In the genomic region with DNA sequence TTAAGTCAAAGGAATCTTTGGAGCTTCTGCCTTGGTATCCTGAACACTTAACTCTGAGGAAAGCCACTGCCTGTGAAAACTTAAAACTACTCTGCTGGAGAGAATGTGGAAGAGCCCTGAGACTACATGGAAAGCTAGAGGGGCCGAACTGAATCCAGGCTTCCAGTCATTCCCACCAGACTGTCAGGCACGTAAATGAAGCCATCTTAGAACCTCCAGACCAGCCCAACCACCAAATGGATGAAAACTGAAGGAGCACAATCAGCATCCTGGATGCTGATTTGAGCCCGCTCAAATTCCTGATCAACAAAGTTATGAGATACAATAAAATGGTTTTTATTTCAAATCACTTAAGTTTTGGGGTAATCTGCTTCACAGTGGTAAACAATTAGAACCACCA, we compare ENCODE assay signal across 21 cellular contexts. TPM values are rescaled to one million over a fixed set of nuclear protein-coding genes. Genes with fewer than 3 reads are reported as not detected.
DNase-seq lines count a peak whose midpoint lies in the region; ATAC-seq, FAIRE-seq and TF ChIP-seq lines count a peak whose summit lies in the region.
"Had no signal": no experiment of that assay in that cellular context is flagged by ENCODE, and none has a peak within 500 bp of the region (broad histone marks: within the 10 kb centered on the region; RNA-seq: fewer than 3 reads in every experiment).

No MANE protein-coding gene starts in this region.

- no peak for TF ChIP-seq RAD21 in H1 (IDR thresholded peaks at IDR 0.05 in 1 of 2, conservative IDR thresholded peaks at IDR 0.05 in 1 of 2; ENCODE audit: low read depth in 2 of 2, low read length in 2 of 2)

- H4K8ac ChIP-seq in H1 (ENCODE audit: extremely low read depth, insufficient read depth, low read length), result no peak overlapping the region

- no peak overlapping the region for H2BK20ac ChIP-seq in H1 (ENCODE audit: low read length)

- H2BK120ac ChIP-seq in H1 (replicated peaks; ENCODE audit: low read depth, low read length), result no peak overlapping the region

- peaks cover 8 to 89% of the 10 kb centered on the region in 2 experiments for H3K79me2 ChIP-seq in H1 (ENCODE audit: control insufficient read depth in 1 of 2, insufficient read depth in 2 of 2, low read length in 2 of 2)
- peaks cover 100% of the 10 kb centered on the region for H3K79me2 ChIP-seq in neural progenitor cell (ENCODE audit: low read depth)

- H3K36me3 Mint-ChIP-seq in neural progenitor cell, result peaks cover 7% of the 10 kb centered on the region

- H2BK12ac ChIP-seq in H1 (ENCODE audit: low read depth, low read length), result no peak overlapping the region

- CTCF ChIA-PET in H1 (lab: Charles Lee; ENCODE audit: partially characterized antibody), result interaction anchor here (1.1 to 1.4 kb wide), 3 partner anchors 12 to 77 kb away, joined by 3 to 5 read pairs (median 3); no protein-coding TSS in a partner anchor

- no peak overlapping the region for H3K4me3 ChIP-seq in HUES64 (ENCODE audit: low read length)
- no peak overlapping the region for H3K4me3 ChIP-seq in H1 (ENCODE audit: extremely low read depth in 1 of 4, insufficient read depth in 2 of 4, low read depth in 3 of 4, low read length in 4 of 4)
- H3K4me3 ChIP-seq in neural progenitor cell, result no peak overlapping the region
- no peak overlapping the region for H3K4me3 ChIP-seq in uterus
- H3K4me3 ChIP-seq in pancreas, result no peak overlapping the region
- H3K4me3 ChIP-seq: A549, SK-N-MC had no signal

- H3K9ac ChIP-seq in HUES64 (ENCODE audit: low read depth, low read length) (no peak overlapping the region), H1 (replicated peaks in 1 of 4; ENCODE audit: extremely low read depth in 1 of 4, low read depth in 3 of 4, low read length in 3 of 4) (no peak overlapping the region), neural progenitor cell (no peak overlapping the region)

- ATAC-seq in GM18873 (IDR thresholded peaks at IDR 0.05; ENCODE audit: low FRiP score, unreplicated experiment) (no peak), pancreas (no peak)
- ATAC-seq: A549 had no signal

- no peak overlapping the region for H3K14ac ChIP-seq in H1 (ENCODE audit: insufficient read length)

- H3K23me2 ChIP-seq in H1 (ENCODE audit: low read depth, low read length), result no peaks in the 10 kb centered on the region

- TF ChIP-seq POLR2A in GM12892 (IDR thresholded peaks at IDR 0.05; ENCODE audit: low read depth, low read length), result no peak
- TF ChIP-seq POLR2A in H1 (IDR thresholded peaks at IDR 0.05; ENCODE audit: control extremely low read depth in 1 of 2, low read depth in 2 of 2, low read length in 2 of 2), result no peak
- no peak for TF ChIP-seq POLR2A in uterus (IDR thresholded peaks at IDR 0.05)

- H4K91ac ChIP-seq in H1 (replicated peaks; ENCODE audit: insufficient read length, low read length), result no peak overlapping the region

- H4K5ac ChIP-seq in H1 (ENCODE audit: insufficient read length, low read depth, low read length), result no peak overlapping the region

- no peak overlapping the region for H2AFZ ChIP-seq in H1 (ENCODE audit: low read length)
- H2AFZ ChIP-seq in neural progenitor cell (replicated peaks), result no peak overlapping the region

- no peaks in the 10 kb centered on the region for H3K79me1 ChIP-seq in H1 (ENCODE audit: low read depth, low read length)

- POLR2A ChIA-PET in H1 (lab: Charles Lee; ENCODE audit: partially characterized antibody), result interaction anchor here (1.0 kb wide), 1 partner anchor 31 kb away, joined by 5 read pairs; a partner anchor contains a TSS

- TF ChIP-seq CTCF in H1 (IDR thresholded peaks at IDR 0.05; ENCODE audit: control extremely low read depth in 1 of 3, insufficient read depth in 1 of 3, low read depth in 1 of 3, low read length in 3 of 3) (no peak), neural progenitor cell (IDR thresholded peaks at IDR 0.05) (no peak), uterus (IDR thresholded peaks at IDR 0.05) (no peak), pancreas (IDR thresholded peaks at IDR 0.05) (no peak)

- peak overlapping the region; percentile 44 for H3K27ac ChIP-seq in HUES64 (ENCODE audit: low read depth, low read length)
- H3K27ac ChIP-seq in H1 (ENCODE audit: low read depth, low read length), result no peak overlapping the region
- H3K27ac ChIP-seq in neural progenitor cell, result no peak overlapping the region
- no peak overlapping the region for H3K27ac ChIP-seq in uterus
- H3K27ac ChIP-seq in pancreas, result no peak overlapping the region
- H3K27ac ChIP-seq: A549, SK-N-MC had no signal

- H3K27me3 Mint-ChIP-seq in neural progenitor cell (ENCODE audit: insufficient read depth, low read depth), result no peaks in the 10 kb centered on the region
- H3K27me3 Mint-ChIP-seq: CD4-positive, alpha-beta memory T cell had no signal

- H3K4me1 Mint-ChIP-seq in neural progenitor cell, result peaks cover 9% of the 10 kb centered on the region

- no peak for TF ChIP-seq EP300 in H1 (IDR thresholded peaks at IDR 0.05; ENCODE audit: borderline replicate concordance in 1 of 2, low read depth in 2 of 2, low read length in 2 of 2)

- intact Hi-C loops in uterus (cut with DNase I; ENCODE audit: low total_unique reads), result no loop called here
- intact Hi-C loops in pancreas (cut with DNase I), result no loop called here

- H3K27me3 ChIP-seq in HUES64 (ENCODE audit: insufficient read depth, low read length), result no peaks in the 10 kb centered on the region
- no peaks in the 10 kb centered on the region for H3K27me3 ChIP-seq in H1 (replicated peaks in 1 of 4; ENCODE audit: control insufficient read depth in 3 of 4, extremely low read depth in 1 of 4, insufficient read depth in 3 of 4, low read length in 3 of 4)
- H3K27me3 ChIP-seq in neural progenitor cell, result no peaks in the 10 kb centered on the region
- no peaks in the 10 kb centered on the region for H3K27me3 ChIP-seq in uterus
- H3K27me3 ChIP-seq in pancreas, result no peaks in the 10 kb centered on the region

- H3K4me2 ChIP-seq in H1 (ENCODE audit: insufficient read depth in 1 of 2, low read depth in 2 of 2, low read length in 2 of 2) (no peak overlapping the region), neural progenitor cell (no peak overlapping the region)
- H3K4me2 ChIP-seq: A549 had no signal

- H3K4me1 ChIP-seq in HUES64 (ENCODE audit: insufficient read depth, low read length) (peaks cover 12% of the 10 kb centered on the region), H1 (replicated peaks in 1 of 4; ENCODE audit: control insufficient read depth in 3 of 4, insufficient read depth in 4 of 4, low read length in 3 of 4) (peaks cover 0 to 2% (median 0%) of the 10 kb centered on the region in 4 experiments; a peak in 1 of 7 replicates), neural progenitor cell (peaks cover 9% of the 10 kb centered on the region), uterus (no peaks in the 10 kb centered on the region), pancreas (peaks cover 0 to 3% (median 0%) of the 10 kb centered on the region in 3 donors)
- H3K4me1 ChIP-seq: A549 had no signal

- H4K20me1 ChIP-seq in H1 (replicated peaks in 1 of 2; ENCODE audit: control insufficient read depth in 1 of 2, insufficient read depth in 2 of 2, low read length in 2 of 2) (peaks cover 8 to 9% of the 10 kb centered on the region in 2 experiments), neural progenitor cell (ENCODE audit: low read depth) (peaks cover 58% of the 10 kb centered on the region)

- H3F3A ChIP-seq in neural progenitor cell (ENCODE audit: low read depth), result no peaks in the 10 kb centered on the region

- 82% methylated on average over 2 of the region's 3 CpGs for WGBS in HUES64
- WGBS in H1 (ENCODE audit: extremely low coverage in 1 of 2, insufficient coverage in 1 of 2, insufficient read length in 1 of 2, insufficient replicate concordance in 2 of 2, low coverage in 1 of 2, low lambda C conversion rate in 2 of 2, missing lambda C conversion rate in 1 of 2), 2 experiments, result 90% methylated on average over 3 of the region's 3 CpGs; no CpG with 5 or more reads in 1 of the 2 experiments
- 94 to 98% methylated on average over 3 of the region's 3 CpGs for WGBS in pancreas, 2 donors

- no peak overlapping the region for H2AK5ac ChIP-seq in H1 (ENCODE audit: low read depth, low read length)

- H3K36me3 ChIP-seq in HUES64 (ENCODE audit: insufficient read depth, low read length) (peaks cover 6% of the 10 kb centered on the region; the same call in 1 of the 2 replicates), H1 (ENCODE audit: control insufficient read depth in 2 of 4, insufficient read depth in 4 of 4, low read length in 3 of 4) (no peaks in the 10 kb centered on the region; a peak in 1 of 8 replicates), neural progenitor cell (no peaks in the 10 kb centered on the region), uterus (no peaks in the 10 kb centered on the region), pancreas (no peaks in the 10 kb centered on the region)

- DNase-seq in GM12892 (ENCODE audit: insufficient read length) (no peak), H1 (ENCODE audit: low read depth in 1 of 2, low spot score in 2 of 2) (no peak), neural progenitor cell (ENCODE audit: low spot score) (no peak), uterus (no peak), pancreas (no peak), NCI-H2227 treated with DMSO at 0.1 percent for 48 hours (lab: John Stamatoyannopoulos, UW) (no peak)
- DNase-seq: CD4-positive, alpha-beta memory T cell; DMS153; GF-D8; H7; KBM-7; NCI-H1105 treated with DMSO at 0.1 percent for 48 hours; NCI-H1694; NCI-H2081 treated with DMSO at 0.1 percent for 48 hours; NCI-H510A treated with DMSO at 0.1 percent for 48 hours; NCI-H82; SHP77 had no signal

- H3K23ac ChIP-seq in H1 (ENCODE audit: insufficient read length), result no peak overlapping the region

- H3K56ac ChIP-seq in H1 (replicated peaks; ENCODE audit: insufficient read length, low read depth, low read length), result no peak overlapping the region

- no peak overlapping the region for H3K4me3 Mint-ChIP-seq in neural progenitor cell

- no peak overlapping the region for H2BK5ac ChIP-seq in H1 (ENCODE audit: low read depth, low read length)

- peak overlapping the region; percentile 14 for H3K27ac Mint-ChIP-seq in neural progenitor cell

- H3K18ac ChIP-seq in H1 (ENCODE audit: extremely low read depth, low read length), result no peak overlapping the region

- H2BK15ac ChIP-seq in H1 (ENCODE audit: low read length), result no peak overlapping the region

- H3K9me3 ChIP-seq in HUES64 (ENCODE audit: insufficient read depth, low read depth, low read length) (no peaks in the 10 kb centered on the region), H1 (ENCODE audit: insufficient read depth in 2 of 2, low read depth in 1 of 2, low read length in 1 of 2) (no peaks in the 10 kb centered on the region), neural progenitor cell (ENCODE audit: low read depth) (no peaks in the 10 kb centered on the region), uterus (no peaks in the 10 kb centered on the region), pancreas (no peaks in the 10 kb centered on the region)
- H3K9me3 ChIP-seq: A549 had no signal

- H3K4ac ChIP-seq in H1 (replicated peaks; ENCODE audit: insufficient read length, low read depth, low read length), result no peak overlapping the region

- H3K9me3 Mint-ChIP-seq in neural progenitor cell, result no peaks in the 10 kb centered on the region
- H3K9me3 Mint-ChIP-seq: CD4-positive, alpha-beta memory T cell had no signal

- peak; percentile 14 for FAIRE-seq in GM12892 (lab: Jason Lieb, UNC)
- peak; percentile 19 for FAIRE-seq in H1 (lab: Jason Lieb, UNC)
- FAIRE-seq in pancreas (lab: Jason Lieb, UNC), result no peak
- FAIRE-seq: A549 had no signal

RNA-seq across cellular contexts. Expression of a gene that starts 30.8 kb away (rescaled TPM):
- polyA plus RNA-seq in GM12892 (2012; ENCODE audit: missing spikeins), result 40.8 TPM
- polyA plus RNA-seq in HUES64 (2013, experiment 1 of 2), result 66.3 TPM
- 65.7 TPM for polyA plus RNA-seq in HUES64 (2013, experiment 2 of 2)
- 99.2 and 100 TPM in 2 replicates for total RNA-seq in H1 (2021; fragmentation: NEBNext Ultra II Directional; extraction: Animal tissue kit (Norgen Biotek cat#: 25700))
- polyA plus RNA-seq in H1 (2011; rRNA removed), result 54.1 and 67.6 TPM in 2 replicates
- 72.2 TPM for polyA plus RNA-seq in H1 (2011; cell fraction: cytosol; rRNA removed)
- polyA plus RNA-seq in H1 (2011; cell fraction: nucleus; rRNA removed), result 53.6 TPM
- polyA plus RNA-seq in H1 (2012, experiment 1 of 2), result 73.3 to 86.5 TPM (median 82.7 TPM) in 4 replicates
- 7.1 TPM for polyA plus RNA-seq in H1 (2012, experiment 2 of 2)
- 55.0 TPM for polyA plus RNA-seq in H1 (2013, experiment 1 of 2)
- polyA plus RNA-seq in H1 (2013, experiment 2 of 2), result 54.8 TPM
- 158 and 177 TPM in 2 replicates for polyA minus RNA-seq in H1 (2011; rRNA and poly(A)+ RNA removed)
- polyA minus RNA-seq in H1 (2011; cell fraction: cytosol; rRNA and poly(A)+ RNA removed), result 60.0 TPM
- polyA minus RNA-seq in H1 (2011; cell fraction: nucleus; rRNA and poly(A)+ RNA removed), result 66.3 TPM
- 88.2 and 96.2 TPM in 2 replicates for total RNA-seq in neural progenitor cell (ENCODE audit: low replicate concordance)
- total RNA-seq in uterus, result 10 to 100 TPM; 14.6 to 57.9 (median 31.9) TPM
- total RNA-seq in pancreas, result 10 to 100 TPM; 11.9 to 20.7 (median 15.1) TPM
- 1 to 10 TPM; 6.5 to 9.2 TPM for polyA plus RNA-seq in pancreas
